Comparison of ENCODE assay signal across 32 cellular contexts in genomic region chr9:92754091-92754740, GRCh38. TPM values are rescaled to one million over a fixed set of nuclear protein-coding genes. Genes with fewer than 3 reads are reported as not detected.
DNase-seq lines count a peak whose midpoint lies in the region; ATAC-seq and TF ChIP-seq lines count a peak whose summit lies in the region.
"Had no signal": no experiment of that assay in that cellular context is flagged by ENCODE, and none has a peak within 500 bp of the region (broad histone marks: within the 10 kb centered on the region; RNA-seq: fewer than 3 reads in every experiment).

No MANE protein-coding gene starts in this region.

- DNase-seq in H9 = peak; percentile 3
- DNase-seq in NOMO-1 treated with dmso at 0.1 percent for 144 hours (lab: John Stamatoyannopoulos, UW; ENCODE audit: unreplicated experiment) = peak; percentile 14
- DNase-seq in WTC11 (ENCODE audit: low spot score) = no peak
- DNase-seq in osteoblast (ENCODE audit: insufficient read length, low spot score, missing footprints) = peak; percentile 49
- DNase-seq in SHP77 treated with DMSO at 0.1 percent for 48 hours (lab: John Stamatoyannopoulos, UW) = no peak
- DNase-seq in stimulated activated CD4-positive, alpha-beta T cell treated with anti-CD3 and anti-CD28 coated beads, Interleukin-12 subunit alpha, Interleukin-12 subunit beta, amount 100 ng/mL, for 4 hours = no peak
- DNase-seq: ACHN; activated CD4-positive, alpha-beta memory T cell treated with anti-CD3 and anti-CD28 coated beads, Interleukin-2, amount 10 ng/mL, durations not matched to agents 7 days and 5 days; activated CD8-positive, alpha-beta memory T cell treated with anti-CD3 and anti-CD28 coated beads, Interleukin-2, amount 50 U/mL, for 4 hours; activated naive CD4-positive, alpha-beta T cell; activated naive CD8-positive, alpha-beta T cell treated with anti-CD3 and anti-CD28 coated beads, Interleukin-2, amount 50 U/mL, for 24 hours; colonic mucosa; DMS153; effector CD8-positive, alpha-beta T cell; HCEC 1CT; IMR-90; NCI-H1105; NCI-H187 treated with DMSO at 0.1 percent for 48 hours; NCI-H2171; NCI-H524 treated with DMSO at 0.1 percent for 48 hours; nephron progenitor cell; pancreas; retina; stimulated activated CD4-positive, alpha-beta T cell treated with anti-CD3 and anti-CD28 coated beads, Interleukin-1b, Interleukin-23, amount 100 ng/mL, for 48 hours had no signal

- CTCF ChIA-PET in WTC11 (lab: Charles Lee) = interaction anchor here (0.7 to 1.5 kb wide), 2 partner anchors 10 to 33 kb away, joined by 3 to 4 read pairs; no protein-coding TSS in a partner anchor

- no peak overlapping the region for H3K14ac ChIP-seq in H9 (ENCODE audit: insufficient read depth, low read length)

- H3K9ac ChIP-seq in H9 (ENCODE audit: extremely low read depth, insufficient read length, low read length) = no peak overlapping the region

- H2AK5ac ChIP-seq in H9 (ENCODE audit: insufficient read length, low read length) = no peak overlapping the region

- H3K27ac Mint-ChIP-seq in H9 = peak overlapping the region; percentile 28 to 68 (median 43); a peak in 2 of 7 replicates
- H3K27ac Mint-ChIP-seq in WTC11 = peak overlapping the region; percentile 98
- H3K27ac Mint-ChIP-seq: activated CD4-positive, alpha-beta memory T cell treated with anti-CD3 and anti-CD28 coated beads, Interleukin-2, amount 10 ng/mL, durations not matched to agents 7 days and 5 days; activated naive CD8-positive, alpha-beta T cell treated with anti-CD3 and anti-CD28 coated beads, Interleukin-2, amount 50 U/mL, for 24 hours; B cell; memory B cell; nephron progenitor cell; stimulated activated naive CD8-positive, alpha-beta T cell treated with anti-CD3 and anti-CD28 coated beads, Interleukin-15, Interleukin-2, amounts not matched to agents 100 ng/mL and 50 ng/mL, for 24 hours had no signal

- H3T11ph ChIP-seq in H9 (ENCODE audit: low read length) = no peak overlapping the region

- POLR2A ChIA-PET in WTC11 (lab: Charles Lee) = interaction anchor here (0.5 kb wide), 1 partner anchor 585 kb away, joined by 4 read pairs; no protein-coding TSS in a partner anchor

- H3K9me3 Mint-ChIP-seq in H9 = peaks cover 2 to 5% of the 10 kb centered on the region in 2 experiments; a peak in 4 of 5 replicates
- peaks cover 5% of the 10 kb centered on the region for H3K9me3 Mint-ChIP-seq in WTC11
- H3K9me3 Mint-ChIP-seq: stimulated activated naive CD8-positive, alpha-beta T cell treated with anti-CD3 and anti-CD28 coated beads, Interleukin-15, Interleukin-2, amounts not matched to agents 100 ng/mL and 50 ng/mL, for 24 hours had no signal

- no peak overlapping the region for H2BK20ac ChIP-seq in H9 (ENCODE audit: low read depth, low read length, poor library complexity, severe bottlenecking)

- H3K9me3 ChIP-seq in H9 (ENCODE audit: control insufficient read depth, low read depth, low read length) (no peaks in the 10 kb centered on the region), osteoblast (ENCODE audit: low read depth, low read length) (no peaks in the 10 kb centered on the region)
- H3K9me3 ChIP-seq: colonic mucosa, pancreas had no signal

- H3K27me3 Mint-ChIP-seq in H9 (ENCODE audit: low read depth) (no peaks in the 10 kb centered on the region), WTC11 (ENCODE audit: low read depth) (no peaks in the 10 kb centered on the region)
- H3K27me3 Mint-ChIP-seq: activated CD4-positive, alpha-beta memory T cell treated with anti-CD3 and anti-CD28 coated beads, Interleukin-2, amount 10 ng/mL, durations not matched to agents 7 days and 5 days; activated naive CD8-positive, alpha-beta T cell treated with anti-CD3 and anti-CD28 coated beads, Interleukin-2, amount 50 U/mL, for 24 hours; B cell; memory B cell; stimulated activated naive CD8-positive, alpha-beta T cell treated with anti-CD3 and anti-CD28 coated beads, Interleukin-15, Interleukin-2, amounts not matched to agents 100 ng/mL and 50 ng/mL, for 24 hours had no signal

- no peak overlapping the region for H3K18ac ChIP-seq in H9 (ENCODE audit: insufficient read length, low read depth, low read length)

- no peak overlapping the region for H2BK12ac ChIP-seq in H9 (ENCODE audit: insufficient read length, low read depth, low read length)

- WGBS in H9 (ENCODE audit: extremely low coverage, insufficient read length, low lambda C conversion rate) = no CpG with 5 or more reads among the region's 11 CpGs

- H3K23me2 ChIP-seq in H9 (ENCODE audit: insufficient read length, low read depth, low read length, poor library complexity, severe bottlenecking) = no peaks in the 10 kb centered on the region

- H4K20me1 ChIP-seq in H9 (ENCODE audit: control insufficient read depth, insufficient read depth, insufficient read length) (no peaks in the 10 kb centered on the region), osteoblast (ENCODE audit: insufficient read depth, low read length) (peaks cover 25% of the 10 kb centered on the region)

- no peak overlapping the region for H2BK5ac ChIP-seq in H9 (ENCODE audit: insufficient read length, low read length)

- no peak overlapping the region for H3K23ac ChIP-seq in H9 (ENCODE audit: insufficient read length, low read depth, low read length)

- H3K4me1 Mint-ChIP-seq in H9 (peaks cover 55 to 57% of the 10 kb centered on the region in 2 experiments), WTC11 (peaks cover 77% of the 10 kb centered on the region)

- peaks cover 4% of the 10 kb centered on the region for H3K79me1 ChIP-seq in H9 (ENCODE audit: insufficient read depth, low read depth, low read length, poor library complexity, severe bottlenecking)

- no peak overlapping the region for H4K8ac ChIP-seq in H9 (replicated peaks; ENCODE audit: insufficient read length, low read depth, low read length)

- no peak overlapping the region for H4K91ac ChIP-seq in H9 (ENCODE audit: insufficient read length, low read depth, low read length)

- no peak overlapping the region for H2BK120ac ChIP-seq in H9 (ENCODE audit: low read depth, low read length, poor library complexity, severe bottlenecking)

- H3K4ac ChIP-seq in H9 (ENCODE audit: low read depth, low read length) = no peak overlapping the region

- H3K4me1 ChIP-seq in H9 (ENCODE audit: insufficient read depth, low read length) (peaks cover 2% of the 10 kb centered on the region; the same call in 1 of the 2 replicates), osteoblast (ENCODE audit: insufficient read depth, low read length) (peaks cover 10% of the 10 kb centered on the region)
- H3K4me1 ChIP-seq: colonic mucosa had no signal

- H3K4me2 ChIP-seq in H9 (ENCODE audit: insufficient read depth, insufficient read length, low read length) = no peak overlapping the region
- no peak overlapping the region for H3K4me2 ChIP-seq in osteoblast (ENCODE audit: insufficient read depth, low read length)

- no peaks in the 10 kb centered on the region for H3K36me3 ChIP-seq in osteoblast (ENCODE audit: insufficient read depth, low read length)
- H3K36me3 ChIP-seq: cardiac muscle cell, colonic mucosa, pancreas had no signal

- H3K79me2 ChIP-seq in H9 (ENCODE audit: insufficient read depth, low read length) = peaks cover 15% of the 10 kb centered on the region; the same call in 1 of the 2 replicates
- peaks cover 76% of the 10 kb centered on the region for H3K79me2 ChIP-seq in osteoblast (ENCODE audit: insufficient read depth, low read length)

- no peak overlapping the region for H4K5ac ChIP-seq in H9 (ENCODE audit: insufficient read length, low read depth, low read length)

- H3K4me3 Mint-ChIP-seq in H9 (peak overlapping the region; percentile 17 to 35; a peak in 2 of 5 replicates), WTC11 (peak overlapping the region; percentile 60)
- H3K4me3 Mint-ChIP-seq: activated CD4-positive, alpha-beta memory T cell treated with anti-CD3 and anti-CD28 coated beads, Interleukin-2, amount 10 ng/mL, durations not matched to agents 7 days and 5 days; activated naive CD8-positive, alpha-beta T cell treated with anti-CD3 and anti-CD28 coated beads, Interleukin-2, amount 50 U/mL, for 24 hours; B cell; memory B cell; nephron progenitor cell; stimulated activated naive CD8-positive, alpha-beta T cell treated with anti-CD3 and anti-CD28 coated beads, Interleukin-15, Interleukin-2, amounts not matched to agents 100 ng/mL and 50 ng/mL, for 24 hours had no signal

- no peak overlapping the region for H3K4me3 ChIP-seq in osteoblast (ENCODE audit: insufficient read depth, low read length)
- H3K4me3 ChIP-seq: cardiac muscle cell, colonic mucosa, pancreas, skin epidermis had no signal

- ATAC-seq in WTC11 = no peak
- ATAC-seq in HG02763 (IDR thresholded peaks at IDR 0.05; ENCODE audit: unreplicated experiment) = no peak
- ATAC-seq in HG02970 (IDR thresholded peaks at IDR 0.05; ENCODE audit: low FRiP score, unreplicated experiment) = no peak
- ATAC-seq: activated naive CD8-positive, alpha-beta T cell treated with anti-CD3 and anti-CD28 coated beads, Interleukin-2, amount 50 U/mL, for 24 hours; pancreas had no signal

- H3K56ac ChIP-seq in H9 (ENCODE audit: insufficient read length, low read depth, low read length) = no peak overlapping the region

- H3K36me3 Mint-ChIP-seq in H9 (ENCODE audit: insufficient read depth in 1 of 3, low read depth in 3 of 3) (peaks cover 0 to 10% (median 9%) of the 10 kb centered on the region in 3 experiments; a peak in 4 of 7 replicates), WTC11 (peaks cover 15% of the 10 kb centered on the region)

- H3K27ac ChIP-seq in H9 (ENCODE audit: insufficient read length, low read depth, low read length) = no peak overlapping the region
- no peak overlapping the region for H3K27ac ChIP-seq in osteoblast (ENCODE audit: low read depth, low read length)
- H3K27ac ChIP-seq: cardiac muscle cell, colonic mucosa, epithelial cell of prostate, pancreas had no signal

- no peak overlapping the region for H2BK15ac ChIP-seq in H9 (ENCODE audit: low read depth, low read length)

- TF ChIP-seq CTCF in H9 (conservative IDR thresholded peaks at IDR 0.05) = no peak
- no peak for TF ChIP-seq CTCF in WTC11 (IDR thresholded peaks at IDR 0.05)
- TF ChIP-seq CTCF in osteoblast (IDR thresholded peaks at IDR 0.05; ENCODE audit: extremely low read depth, low read depth, low read length) = no peak

- H2AFZ ChIP-seq in H9 (ENCODE audit: low read length) = no peak overlapping the region
- no peak overlapping the region for H2AFZ ChIP-seq in osteoblast (ENCODE audit: low read length)

- no peaks in the 10 kb centered on the region for H3K27me3 ChIP-seq in H9 (ENCODE audit: insufficient read depth, low read length)
- no peaks in the 10 kb centered on the region for H3K27me3 ChIP-seq in osteoblast (ENCODE audit: insufficient read depth, low read length)
- H3K27me3 ChIP-seq: cardiac muscle cell, colonic mucosa, pancreas had no signal

RNA-seq across cellular contexts. Expression of gene BICD2, which starts 10.4 kb away (rescaled TPM):
- total RNA-seq in H9 (2021) (21.2 and 22.3 TPM in 2 replicates), WTC11 (2021) (30.8 to 38.7 TPM (median 31.4 TPM) in 3 replicates), osteoblast (31.8 and 33.3 TPM in 2 replicates)

Comparison
In these comparisons a context has a peak if more than half of its experiments do, and no peak if none do; other contexts are left out.
1. DNase-seq: peak in H9 (single experiment), NOMO-1 treated with dmso at 0.1 percent for 144 hours (single experiment) and osteoblast (single experiment); none in WTC11 (single experiment), SHP77 treated with DMSO at 0.1 percent for 48 hours (single experiment) and stimulated activated CD4-positive, alpha-beta T cell treated with anti-CD3 and anti-CD28 coated beads, Interleukin-12 subunit alpha, Interleukin-12 subunit beta, amount 100 ng/mL, for 4 hours (single experiment).